16 cellular contexts compared by ENCODE assay signal in genomic region chr7:52100-52499, GRCh38.
DNase-seq lines count a peak whose midpoint lies in the region; ATAC-seq, FAIRE-seq and TF ChIP-seq lines count a peak whose summit lies in the region.
"Had no signal": no experiment of that assay in that cellular context is flagged by ENCODE, and none has a peak within 500 bp of the region (broad histone marks: within the 10 kb centered on the region; RNA-seq: fewer than 3 reads in every experiment).

No MANE protein-coding gene starts in this region.

- H3K36me3 ChIP-seq in endodermal cell (ENCODE audit: control insufficient read depth, insufficient read depth, low read length) (no peaks in the 10 kb centered on the region), lung (ENCODE audit: control insufficient read depth in 2 of 2, insufficient read depth in 2 of 2, low read length in 2 of 2) (no peaks in the 10 kb centered on the region), testis (ENCODE audit: low read depth, missing control alignments) (no peaks in the 10 kb centered on the region)
- H3K36me3 ChIP-seq: BLaER1 treated with 17β-estradiol and CSF1 and Interleukin-3, amounts not matched to agents 10 nM and 100 nM had no signal

- TF ChIP-seq POLR2A in testis (IDR thresholded peaks at IDR 0.05) (no peak), GM12892 (IDR thresholded peaks at IDR 0.05; ENCODE audit: low read depth, low read length) (no peak)

- H3K4me1 ChIP-seq in endodermal cell (ENCODE audit: control insufficient read depth, insufficient read depth, low read length) (no peaks in the 10 kb centered on the region), lung (ENCODE audit: control insufficient read depth in 2 of 2, insufficient read depth in 2 of 2, low read length in 2 of 2) (peaks cover 0 to 3% of the 10 kb centered on the region in 2 donors), testis (peaks cover 1% of the 10 kb centered on the region)

- 82 to 93% methylated on average over 2 to 3 of the region's 3 CpGs for WGBS in endodermal cell (ENCODE audit: insufficient coverage in 1 of 2, insufficient read length in 1 of 2), 2 experiments
- 52 to 72% methylated on average over 3 of the region's 3 CpGs for WGBS in lung, 2 donors
- 73 to 85% methylated on average over 3 of the region's 3 CpGs for WGBS in testis, 2 donors

- H3K9ac ChIP-seq in endodermal cell (ENCODE audit: extremely low read depth, low read length, poor library complexity, severe bottlenecking): no peak overlapping the region
- H3K9ac ChIP-seq: BLaER1 treated with 17β-estradiol and CSF1 and Interleukin-3, amounts not matched to agents 10 nM and 100 nM; GM23248 had no signal

- TF ChIP-seq CTCF in endodermal cell (conservative IDR thresholded peaks at IDR 0.05) (no peak), lung (IDR thresholded peaks at IDR 0.05; ENCODE audit: control extremely low read depth, extremely low read depth) (no peak), testis (IDR thresholded peaks at IDR 0.05) (no peak)

- H3K27ac ChIP-seq in endodermal cell (ENCODE audit: low read depth, low read length) (no peak overlapping the region), lung (ENCODE audit: low read depth in 1 of 2, low read length in 1 of 2) (no peak overlapping the region), testis (no peak overlapping the region)
- H3K27ac ChIP-seq: BLaER1 treated with 17β-estradiol and CSF1 and Interleukin-3, amounts not matched to agents 10 nM and 100 nM; GM23248 had no signal

- H3K27ac Mint-ChIP-seq in endodermal cell: no peak overlapping the region
- no peak overlapping the region for H3K27ac Mint-ChIP-seq in activated T-cell treated with anti-CD3 and anti-CD28 coated beads, Interleukin-2, amount 50 U/mL, for 24 hours
- H3K27ac Mint-ChIP-seq: CD4-positive, CD25-positive, alpha-beta regulatory T cell had no signal

- no peak overlapping the region for H3K4me3 Mint-ChIP-seq in endodermal cell
- no peak overlapping the region for H3K4me3 Mint-ChIP-seq in activated T-cell treated with anti-CD3 and anti-CD28 coated beads, Interleukin-2, amount 50 U/mL, for 24 hours
- H3K4me3 Mint-ChIP-seq: CD4-positive, CD25-positive, alpha-beta regulatory T cell had no signal

- H3K4me3 ChIP-seq in endodermal cell (ENCODE audit: low read length): no peak overlapping the region
- H3K4me3 ChIP-seq in lung: no peak overlapping the region
- H3K4me3 ChIP-seq in testis: no peak overlapping the region
- H3K4me3 ChIP-seq: BLaER1 treated with 17β-estradiol and CSF1 and Interleukin-3, amounts not matched to agents 10 nM and 100 nM; GM23248 had no signal

- peaks cover 14% of the 10 kb centered on the region for H3K4me1 Mint-ChIP-seq in endodermal cell
- H3K4me1 Mint-ChIP-seq in activated T-cell treated with anti-CD3 and anti-CD28 coated beads, Interleukin-2, amount 50 U/mL, for 24 hours (ENCODE audit: low read depth): no peaks in the 10 kb centered on the region
- H3K4me1 Mint-ChIP-seq: CD4-positive, CD25-positive, alpha-beta regulatory T cell had no signal

- no peaks in the 10 kb centered on the region for H3K36me3 Mint-ChIP-seq in endodermal cell (ENCODE audit: low read depth)
- no peaks in the 10 kb centered on the region for H3K36me3 Mint-ChIP-seq in activated T-cell treated with anti-CD3 and anti-CD28 coated beads, Interleukin-2, amount 50 U/mL, for 24 hours (ENCODE audit: low read depth)

- H3K9me3 Mint-ChIP-seq in endodermal cell: peaks cover 6% of the 10 kb centered on the region
- no peaks in the 10 kb centered on the region for H3K9me3 Mint-ChIP-seq in activated T-cell treated with anti-CD3 and anti-CD28 coated beads, Interleukin-2, amount 50 U/mL, for 24 hours

- H3K27me3 ChIP-seq in endodermal cell (ENCODE audit: control insufficient read depth, insufficient read depth, low read length, poor library complexity, severe bottlenecking) (no peaks in the 10 kb centered on the region), lung (ENCODE audit: control insufficient read depth, insufficient read depth) (no peaks in the 10 kb centered on the region), testis (no peaks in the 10 kb centered on the region)
- H3K27me3 ChIP-seq: BLaER1 treated with 17β-estradiol and CSF1 and Interleukin-3, amounts not matched to agents 10 nM and 100 nM had no signal

- no peak for FAIRE-seq in GM12892 (lab: Jason Lieb, UNC)
- FAIRE-seq: H54 had no signal

- intact Hi-C loops in left cardiac atrium (cut with DNase I) (no loop called here), Right ventricle myocardium superior (cut with DNase I) (no loop called here), testis (cut with DNase I; ENCODE audit: low total_unique reads) (no loop called here)

- H3K27me3 Mint-ChIP-seq in endodermal cell (ENCODE audit: insufficient read depth): peaks cover 10% of the 10 kb centered on the region
- peaks cover under 1% of the 10 kb centered on the region for H3K27me3 Mint-ChIP-seq in activated T-cell treated with anti-CD3 and anti-CD28 coated beads, Interleukin-2, amount 50 U/mL, for 24 hours
- H3K27me3 Mint-ChIP-seq: CD4-positive, CD25-positive, alpha-beta regulatory T cell had no signal

- H3K9me3 ChIP-seq in endodermal cell (ENCODE audit: control insufficient read depth, low read length): no peaks in the 10 kb centered on the region
- H3K9me3 ChIP-seq in lung (ENCODE audit: control insufficient read depth in 2 of 2, insufficient read depth in 1 of 2, low read length in 1 of 2): no peaks in the 10 kb centered on the region
- no peaks in the 10 kb centered on the region for H3K9me3 ChIP-seq in testis

- DNase-seq in left cardiac atrium: peak; percentile 2
- DNase-seq in Right ventricle myocardium superior: no peak
- DNase-seq in endodermal cell: peak; percentile 10
- DNase-seq in lung (ENCODE audit: low spot score): peak; percentile 67
- no peak for DNase-seq in activated T-cell treated with anti-CD3 and anti-CD28 coated beads, Interleukin-2, amount 50 U/mL, for 24 hours
- DNase-seq in NCI-H2107 (lab: John Stamatoyannopoulos, UW): no peak
- no peak for DNase-seq in testis
- DNase-seq in GM12892 (ENCODE audit: insufficient read length): no peak
- DNase-seq: ACHN; CD4-positive, CD25-positive, alpha-beta regulatory T cell; DMS 273 treated with DMSO at 0.1 percent for 48 hours; GF-D8; GM23248 had no signal

- ATAC-seq in left cardiac atrium: no peak
- no peak for ATAC-seq in Right ventricle myocardium superior (ENCODE audit: poor library complexity)
- peak; percentile 59 for ATAC-seq in lung (ENCODE audit: insufficient read depth, low FRiP score)
- ATAC-seq: HCT116 had no signal

Comparison
In these comparisons a context has a peak if more than half of its experiments do, and no peak if none do; other contexts are left out.
1. DNase-seq: peak in left cardiac atrium (single experiment), endodermal cell (single experiment) and lung (single experiment); none in Right ventricle myocardium superior (single experiment), activated T-cell treated with anti-CD3 and anti-CD28 coated beads, Interleukin-2, amount 50 U/mL, for 24 hours (single experiment), NCI-H2107 (single experiment), testis (single experiment) and GM12892 (single experiment).